Comparison of ENCODE assay signal across 7 cellular contexts in genomic region chr1:245390975-245391374, GRCh38.
"Had no signal": no experiment of that assay in that cellular context is flagged by ENCODE, and none has a peak within 500 bp of the region (broad histone marks: within the 10 kb centered on the region; RNA-seq: fewer than 3 reads in every experiment).

No MANE protein-coding gene starts in this region.

- H3K4me1 ChIP-seq: HAP-1 had no signal

- H3K4me3 ChIP-seq: GM23248, HAP-1 had no signal

- H2AFZ ChIP-seq: GM23248 had no signal

- DNase-seq: GM23248, GOT3, H7, HFFc6, KBM-7 had no signal

- ATAC-seq: HCT116 had no signal

- H3K27ac ChIP-seq: GM23248 had no signal

- H3K9me3 ChIP-seq: HAP-1 had no signal

- H3K36me3 ChIP-seq: HAP-1 had no signal

- H3K9ac ChIP-seq: GM23248 had no signal
